ENCODE assay signal across 35 cellular contexts in genomic region chr2:106771811-106772210, GRCh38.
DNase-seq lines count a peak whose midpoint lies in the region; ATAC-seq and TF ChIP-seq lines count a peak whose summit lies in the region.
"Had no signal": no experiment of that assay in that cellular context is flagged by ENCODE, and none has a peak within 500 bp of the region (broad histone marks: within the 10 kb centered on the region; RNA-seq: fewer than 3 reads in every experiment).

No MANE protein-coding gene starts in this region.

- H3K27ac ChIP-seq in esophagus muscularis mucosa (replicated peaks in 1 of 4) (no peak overlapping the region), mesendoderm (ENCODE audit: low read depth, low read length) (no peak overlapping the region), psoas muscle (no peak overlapping the region)
- H3K27ac ChIP-seq: 22Rv1; A549; BLaER1; BLaER1 treated with 17β-estradiol and CSF1 and Interleukin-3, amounts not matched to agents 10 nM and 100 nM; C4-2B had no signal

- H3K4me3 ChIP-seq in esophagus muscularis mucosa (no peak overlapping the region), mesendoderm (ENCODE audit: low read length) (no peak overlapping the region), psoas muscle (no peak overlapping the region)
- H3K4me3 ChIP-seq: A549; BLaER1; BLaER1 treated with 17β-estradiol and CSF1 and Interleukin-3, amounts not matched to agents 10 nM and 100 nM had no signal

- H3K79me1 ChIP-seq in mesendoderm (ENCODE audit: low read length) = no peaks in the 10 kb centered on the region

- no peaks in the 10 kb centered on the region for H3K36me3 Mint-ChIP-seq in neural crest cell (ENCODE audit: low read depth)
- H3K36me3 Mint-ChIP-seq in endothelial cell (ENCODE audit: low read depth, unreplicated experiment) = peaks cover 2% of the 10 kb centered on the region
- H3K36me3 Mint-ChIP-seq: CD14-positive monocyte; CD4-positive, alpha-beta memory T cell; CD4-positive, CD25-positive, alpha-beta regulatory T cell; CD8-positive, alpha-beta memory T cell; CD8-positive, alpha-beta T cell had no signal

- H3K4me2 ChIP-seq in mesendoderm (ENCODE audit: low read length) = no peak overlapping the region
- H3K4me2 ChIP-seq: A549; BLaER1; BLaER1 treated with 17β-estradiol and CSF1 and Interleukin-3, amounts not matched to agents 10 nM and 100 nM had no signal

- no peaks in the 10 kb centered on the region for H3K27me3 ChIP-seq in esophagus muscularis mucosa
- no peaks in the 10 kb centered on the region for H3K27me3 ChIP-seq in mesendoderm (ENCODE audit: insufficient read depth, low read length, poor library complexity)
- no peaks in the 10 kb centered on the region for H3K27me3 ChIP-seq in psoas muscle (ENCODE audit: insufficient read depth in 3 of 3, low read length in 2 of 3)
- H3K27me3 ChIP-seq: BE2C; BLaER1; BLaER1 treated with 17β-estradiol and CSF1 and Interleukin-3, amounts not matched to agents 10 nM and 100 nM had no signal

- H2BK120ac ChIP-seq in mesendoderm (ENCODE audit: low read depth, low read length) = no peak overlapping the region

- TF ChIP-seq POLR2A in esophagus muscularis mucosa (IDR thresholded peaks at IDR 0.05; ENCODE audit: low read depth) = no peak

- ATAC-seq in Right ventricle myocardium inferior (no peak), left cardiac atrium (no peak), psoas muscle (no peak)
- ATAC-seq: A549; CD8-positive, alpha-beta T cell had no signal

- H3K56ac ChIP-seq in mesendoderm (ENCODE audit: low read length) = no peak overlapping the region

- H2BK15ac ChIP-seq in mesendoderm (replicated peaks; ENCODE audit: low read depth) = no peak overlapping the region

- no peak overlapping the region for H4K8ac ChIP-seq in mesendoderm (ENCODE audit: low read depth, low read length)

- H3K9me3 ChIP-seq in esophagus muscularis mucosa (peaks cover 0 to 8% (median 0%) of the 10 kb centered on the region in 4 donors), psoas muscle (no peaks in the 10 kb centered on the region)
- H3K9me3 ChIP-seq: A549; BE2C; BLaER1; BLaER1 treated with 17β-estradiol and CSF1 and Interleukin-3, amounts not matched to agents 10 nM and 100 nM; Caco-2 had no signal

- no peak for TF ChIP-seq CTCF in esophagus muscularis mucosa (IDR thresholded peaks at IDR 0.05)
- no peak for TF ChIP-seq CTCF in neural crest cell (conservative IDR thresholded peaks at IDR 0.05)
- TF ChIP-seq CTCF in endothelial cell (IDR thresholded peaks at IDR 0.05; ENCODE audit: unreplicated experiment) = no peak
- no peak for TF ChIP-seq CTCF in psoas muscle (IDR thresholded peaks at IDR 0.05)

- H3K9me3 Mint-ChIP-seq in neural crest cell (no peaks in the 10 kb centered on the region), endothelial cell (ENCODE audit: unreplicated experiment) (no peaks in the 10 kb centered on the region)
- H3K9me3 Mint-ChIP-seq: CD8-positive, alpha-beta T cell had no signal

- H3K9ac ChIP-seq in mesendoderm (ENCODE audit: low read length) = no peak overlapping the region
- H3K9ac ChIP-seq: BLaER1; BLaER1 treated with 17β-estradiol and CSF1 and Interleukin-3, amounts not matched to agents 10 nM and 100 nM had no signal

- no peak overlapping the region for H4K5ac ChIP-seq in mesendoderm (ENCODE audit: low read length)

- H3K23ac ChIP-seq in mesendoderm (ENCODE audit: low read length) = peak overlapping the region; percentile 4

- TF ChIP-seq EP300 in esophagus muscularis mucosa (IDR thresholded peaks at IDR 0.05) = no peak

- H3K27ac Mint-ChIP-seq in neural crest cell (ENCODE audit: unreplicated experiment) = peak overlapping the region; percentile 75
- H3K27ac Mint-ChIP-seq in endothelial cell (ENCODE audit: unreplicated experiment) = no peak overlapping the region
- H3K27ac Mint-ChIP-seq: B cell; CD14-positive monocyte; CD4-positive, alpha-beta memory T cell; CD4-positive, alpha-beta T cell; CD4-positive, CD25-positive, alpha-beta regulatory T cell; CD8-positive, alpha-beta memory T cell; CD8-positive, alpha-beta T cell had no signal

- H3K79me2 ChIP-seq in mesendoderm (ENCODE audit: control insufficient read depth, insufficient read depth, low read length) = no peaks in the 10 kb centered on the region

- H3K4me1 Mint-ChIP-seq in neural crest cell (peaks cover 6% of the 10 kb centered on the region), endothelial cell (ENCODE audit: unreplicated experiment) (no peaks in the 10 kb centered on the region)
- H3K4me1 Mint-ChIP-seq: B cell; CD14-positive monocyte; CD4-positive, alpha-beta memory T cell; CD4-positive, CD25-positive, alpha-beta regulatory T cell; CD8-positive, alpha-beta memory T cell had no signal

- H3K4ac ChIP-seq in mesendoderm (ENCODE audit: low read depth, low read length) = no peak overlapping the region

- no peak overlapping the region for H2BK5ac ChIP-seq in mesendoderm (ENCODE audit: low read length)

- H3K36me3 ChIP-seq in esophagus muscularis mucosa (no peaks in the 10 kb centered on the region), mesendoderm (ENCODE audit: control insufficient read depth, insufficient read depth, low read length) (no peaks in the 10 kb centered on the region), psoas muscle (ENCODE audit: insufficient read depth in 1 of 2, low read depth in 1 of 2) (no peaks in the 10 kb centered on the region)
- H3K36me3 ChIP-seq: BE2C; BLaER1; BLaER1 treated with 17β-estradiol and CSF1 and Interleukin-3, amounts not matched to agents 10 nM and 100 nM had no signal

- H3K27me3 Mint-ChIP-seq in neural crest cell (ENCODE audit: low read depth) = no peaks in the 10 kb centered on the region
- H3K27me3 Mint-ChIP-seq in endothelial cell (ENCODE audit: unreplicated experiment) = no peaks in the 10 kb centered on the region
- H3K27me3 Mint-ChIP-seq: B cell; CD4-positive, CD25-positive, alpha-beta regulatory T cell had no signal

- H3K4me1 ChIP-seq in esophagus muscularis mucosa (no peaks in the 10 kb centered on the region), mesendoderm (ENCODE audit: control insufficient read depth, low read depth, low read length) (no peaks in the 10 kb centered on the region), psoas muscle (no peaks in the 10 kb centered on the region)
- H3K4me1 ChIP-seq: A549, BE2C, Caco-2 had no signal

- WGBS in esophagus muscularis mucosa = 67% methylated on average over 1 of the region's 3 CpGs
- WGBS in mesendoderm (ENCODE audit: extremely low coverage, insufficient coverage, low lambda C conversion rate) = no CpG with 5 or more reads among the region's 3 CpGs
- WGBS in psoas muscle, 3 donors = 81 to 83% (median 82%) methylated on average over 3 of the region's 3 CpGs

- H3K4me3 Mint-ChIP-seq in neural crest cell = no peak overlapping the region
- no peak overlapping the region for H3K4me3 Mint-ChIP-seq in endothelial cell (ENCODE audit: unreplicated experiment)
- H3K4me3 Mint-ChIP-seq: B cell; CD14-positive monocyte; CD4-positive, alpha-beta memory T cell; CD4-positive, alpha-beta T cell; CD4-positive, CD25-positive, alpha-beta regulatory T cell; CD8-positive, alpha-beta memory T cell; CD8-positive, alpha-beta T cell had no signal

- no peak overlapping the region for H3K18ac ChIP-seq in mesendoderm (ENCODE audit: low read length)

- peak; percentile 68 for DNase-seq in Right ventricle myocardium inferior (ENCODE audit: missing footprints)
- DNase-seq in left cardiac atrium = no peak
- DNase-seq in esophagus muscularis mucosa (ENCODE audit: extremely low spot score) = peak; percentile 89
- no peak for DNase-seq in mesendoderm
- DNase-seq in neural crest cell (ENCODE audit: low read depth, low spot score) = no peak
- DNase-seq in AG08395 (ENCODE audit: low spot score) = no peak
- DNase-seq in endothelial cell (ENCODE audit: low spot score) = no peak
- no peak for DNase-seq in psoas muscle
- DNase-seq: 8988T; ACHN; AML-193; BE2C; C1 segment of cervical spinal cord; Caco-2; Calu3; CD4-positive, alpha-beta memory T cell; CD4-positive, alpha-beta T cell; CD4-positive, CD25-positive, alpha-beta regulatory T cell; CD8-positive, alpha-beta memory T cell; CD8-positive, alpha-beta T cell; COR-L47; DMS 273 treated with DMSO at 0.1 percent for 48 hours; DMS153; DMS53; DMS79; DMS79 treated with DMSO at 0.1 percent for 48 hours; DND-41; EL had no signal

- intact Hi-C loops in Right ventricle myocardium inferior (cut with DNase I) (no loop called here), left cardiac atrium (cut with DNase I) (no loop called here), esophagus muscularis mucosa (cut with DNase I) (no loop called here), psoas muscle (cut with DNase I) (no loop called here)

- peak overlapping the region; percentile 41 for H2AK5ac ChIP-seq in mesendoderm (ENCODE audit: low read length)

Comparison
In these comparisons a context has a peak if more than half of its experiments do, and no peak if none do; other contexts are left out.
1. DNase-seq: peak in Right ventricle myocardium inferior (single experiment) and esophagus muscularis mucosa (single experiment); none in left cardiac atrium (single experiment), mesendoderm (single experiment), neural crest cell (single experiment), AG08395 (single experiment), endothelial cell (single experiment) and psoas muscle (0 of 2).